Comparison of ENCODE assay signal across 23 cellular contexts in the genomic region with DNA sequence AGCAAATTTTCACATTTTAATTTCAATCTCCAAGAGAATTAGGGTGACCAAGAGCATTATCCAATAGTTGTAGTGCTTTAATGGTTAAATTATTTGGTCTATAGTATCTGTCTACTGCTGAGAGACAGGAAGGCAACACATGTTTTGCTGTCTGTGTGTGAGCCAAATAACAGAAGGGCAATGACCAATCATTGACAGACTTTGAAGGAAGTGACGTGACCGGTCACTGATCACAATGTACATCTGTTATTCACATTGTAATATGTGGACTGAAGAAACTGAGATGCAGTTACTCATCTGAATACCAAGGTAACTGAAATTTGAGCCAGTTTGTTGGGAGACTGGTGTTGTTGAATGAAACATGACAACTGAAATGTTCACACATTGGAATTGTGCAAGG.
A peak's percentile ranks its signal among the peaks of the same experiment; 100 is the strongest.
DNase-seq lines count a peak whose midpoint lies in the region; ATAC-seq, FAIRE-seq and TF ChIP-seq lines count a peak whose summit lies in the region.
"Had no signal": no experiment of that assay in that cellular context is flagged by ENCODE, and none has a peak within 500 bp of the region (broad histone marks: within the 10 kb centered on the region; RNA-seq: fewer than 3 reads in every experiment).

No MANE protein-coding gene starts in this region.

- FAIRE-seq in GM12891 (lab: Jason Lieb, UNC): no peak
- FAIRE-seq: D721Med, HTR-8/SVneo had no signal

- H3K36me3 Mint-ChIP-seq in CD8-positive, alpha-beta T cell: no peaks in the 10 kb centered on the region
- H3K36me3 Mint-ChIP-seq in activated CD4-positive, alpha-beta memory T cell treated with anti-CD3 and anti-CD28 coated beads for 36 hours: no peaks in the 10 kb centered on the region
- H3K36me3 Mint-ChIP-seq: IgD-negative memory B cell had no signal

- DNase-seq in RKO (ENCODE audit: low spot score) (peak; percentile 21), foreskin keratinocyte (peak in 1 of 2 donors; percentile 11), GM12891 (ENCODE audit: insufficient read length, low spot score) (no peak)
- DNase-seq in stimulated activated naive CD4-positive, alpha-beta T cell treated with Interleukin-2 at 50 U/mL for 16 hours (lab: John Stamatoyannopoulos, UW): no peak
- DNase-seq in CD8-positive, alpha-beta T cell: no peak
- DNase-seq in activated CD4-positive, alpha-beta memory T cell treated with anti-CD3 and anti-CD28 coated beads for 36 hours: no peak
- DNase-seq: C1 segment of cervical spinal cord, DMS79 treated with DMSO at 0.1 percent for 48 hours, GM23248, Karpas-422, MM.1S, NCI-H1105, NCI-H2081, NCI-H2171 treated with DMSO at 0.1 percent for 48 hours, NCI-H774, PC-9 had no signal

- CTCF ChIA-PET in CD8-positive, alpha-beta T cell (lab: Charles Lee): no interaction called here
- CTCF ChIA-PET in activated CD4-positive, alpha-beta memory T cell treated with anti-CD3 and anti-CD28 coated beads for 36 hours (lab: Charles Lee): no interaction called here

- H3K27me3 Mint-ChIP-seq in CD8-positive, alpha-beta T cell (ENCODE audit: low read depth): no peaks in the 10 kb centered on the region
- H3K27me3 Mint-ChIP-seq in activated CD4-positive, alpha-beta memory T cell treated with anti-CD3 and anti-CD28 coated beads for 36 hours: no peaks in the 10 kb centered on the region
- H3K27me3 Mint-ChIP-seq: IgD-negative memory B cell had no signal

- H3K9me3 Mint-ChIP-seq in CD8-positive, alpha-beta T cell: no peaks in the 10 kb centered on the region
- H3K9me3 Mint-ChIP-seq in activated CD4-positive, alpha-beta memory T cell treated with anti-CD3 and anti-CD28 coated beads for 36 hours: no peaks in the 10 kb centered on the region
- H3K9me3 Mint-ChIP-seq: T-helper 1 cell treated with Interleukin-12 subunit alpha and Interleukin-12 subunit beta and Interleukin-4 antibody, amounts not matched to agents 30 μg/mL and 1 μg/mL, for 36 hours had no signal

- H3K36me3 ChIP-seq in CD8-positive, alpha-beta T cell (ENCODE audit: insufficient read depth, low read length): no peaks in the 10 kb centered on the region

- no peaks in the 10 kb centered on the region for H3K27me3 ChIP-seq in foreskin keratinocyte
- H3K27me3 ChIP-seq in CD8-positive, alpha-beta T cell (ENCODE audit: insufficient read depth, low read length): no peaks in the 10 kb centered on the region

- ATAC-seq in GM18511 (IDR thresholded peaks at IDR 0.05; ENCODE audit: unreplicated experiment) (peak; percentile 45), HG03139 (IDR thresholded peaks at IDR 0.05; ENCODE audit: unreplicated experiment) (peak; percentile 67), foreskin keratinocyte (peak; percentile 27)
- ATAC-seq in CD8-positive, alpha-beta T cell: no peak
- ATAC-seq: HCT116 had no signal

- H3K4me3 Mint-ChIP-seq in CD8-positive, alpha-beta T cell: no peak overlapping the region
- no peak overlapping the region for H3K4me3 Mint-ChIP-seq in activated CD4-positive, alpha-beta memory T cell treated with anti-CD3 and anti-CD28 coated beads for 36 hours
- H3K4me3 Mint-ChIP-seq: IgD-negative memory B cell; T-helper 1 cell treated with Interleukin-12 subunit alpha and Interleukin-12 subunit beta and Interleukin-4 antibody, amounts not matched to agents 30 μg/mL and 1 μg/mL, for 36 hours had no signal

- no peak overlapping the region for H3K27ac Mint-ChIP-seq in CD8-positive, alpha-beta T cell
- no peak overlapping the region for H3K27ac Mint-ChIP-seq in activated CD4-positive, alpha-beta memory T cell treated with anti-CD3 and anti-CD28 coated beads for 36 hours
- H3K27ac Mint-ChIP-seq: IgD-negative memory B cell; T-helper 1 cell treated with Interleukin-12 subunit alpha and Interleukin-12 subunit beta and Interleukin-4 antibody, amounts not matched to agents 30 μg/mL and 1 μg/mL, for 36 hours had no signal

- no peak for TF ChIP-seq CTCF in foreskin keratinocyte (conservative IDR thresholded peaks at IDR 0.05)
- TF ChIP-seq CTCF in CD8-positive, alpha-beta T cell (IDR thresholded peaks at IDR 0.05): no peak

- H3K27ac ChIP-seq in foreskin keratinocyte: no peak overlapping the region
- H3K27ac ChIP-seq in CD8-positive, alpha-beta T cell (ENCODE audit: low read depth, low read length): no peak overlapping the region
- H3K27ac ChIP-seq: GM23248, PC-9 had no signal

- no peak overlapping the region for H3K4me3 ChIP-seq in CD8-positive, alpha-beta T cell (ENCODE audit: low read depth, low read length)
- H3K4me3 ChIP-seq: GM23248, PC-9 had no signal

- POLR2A ChIA-PET in CD8-positive, alpha-beta T cell (lab: Charles Lee): no interaction called here
- POLR2A ChIA-PET in activated CD4-positive, alpha-beta memory T cell treated with anti-CD3 and anti-CD28 coated beads for 36 hours (lab: Charles Lee): no interaction called here

- H3K4me1 Mint-ChIP-seq in CD8-positive, alpha-beta T cell (ENCODE audit: low read depth): no peaks in the 10 kb centered on the region
- no peaks in the 10 kb centered on the region for H3K4me1 Mint-ChIP-seq in activated CD4-positive, alpha-beta memory T cell treated with anti-CD3 and anti-CD28 coated beads for 36 hours (ENCODE audit: low read depth)
- H3K4me1 Mint-ChIP-seq: IgD-negative memory B cell had no signal

- no peaks in the 10 kb centered on the region for H3K9me3 ChIP-seq in CD8-positive, alpha-beta T cell (ENCODE audit: low read length)

- no peaks in the 10 kb centered on the region for H3K4me1 ChIP-seq in foreskin keratinocyte
- H3K4me1 ChIP-seq in CD8-positive, alpha-beta T cell (ENCODE audit: insufficient read depth, low read length): no peaks in the 10 kb centered on the region

- TF ChIP-seq POLR2A in GM12891 (IDR thresholded peaks at IDR 0.05; ENCODE audit: low read depth, low read length): no peak

- intact Hi-C loops in CD8-positive, alpha-beta T cell (cut with DNase I, micrococcal nuclease): no loop called here
- intact Hi-C loops in activated CD4-positive, alpha-beta memory T cell treated with anti-CD3 and anti-CD28 coated beads for 36 hours (cut with micrococcal nuclease): no loop called here

TF ChIP-seq in GM12891, 5 proteins besides CTCF, POLR2A, EP300 and RAD21:
- TF ChIP-seq POLR2AphosphoS5 (IDR thresholded peaks at IDR 0.05; ENCODE audit: low read depth, low read length) (no peak), SPI1 (IDR thresholded peaks at IDR 0.05; ENCODE audit: low read depth, low read length) (no peak), POU2F2 (IDR thresholded peaks at IDR 0.05; ENCODE audit: low read depth, low read length) (no peak), TAF1 (IDR thresholded peaks at IDR 0.05; ENCODE audit: low read depth, low read length) (no peak), PAX5 (IDR thresholded peaks at IDR 0.05; ENCODE audit: insufficient read depth, low read length, severe bottlenecking) (no peak)
